27 cellular contexts compared by ENCODE assay signal in the genomic region with DNA sequence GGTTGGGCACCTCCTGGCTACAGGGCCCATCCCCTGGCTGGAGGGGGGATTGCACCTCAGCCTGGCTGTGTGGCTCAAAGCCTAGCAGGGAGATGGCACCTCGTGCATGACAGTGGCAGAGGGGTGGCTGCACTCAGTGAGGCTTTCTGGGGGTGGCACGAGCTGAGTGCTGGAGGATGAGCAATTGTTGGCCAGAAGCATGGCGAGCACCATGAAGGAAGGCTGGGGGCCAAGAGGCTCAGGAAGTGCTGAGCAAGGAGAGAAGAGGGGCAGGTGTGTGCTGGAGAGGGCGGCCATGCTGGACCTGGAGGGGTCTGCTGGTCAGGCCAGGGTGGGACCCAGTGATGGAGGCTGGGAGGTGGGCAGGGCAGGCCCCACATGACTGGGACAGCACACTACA.
"Had no signal": no experiment of that assay in that cellular context is flagged by ENCODE, and none has a peak within 500 bp of the region (broad histone marks: within the 10 kb centered on the region; RNA-seq: fewer than 3 reads in every experiment).

No MANE protein-coding gene starts in this region.

- H3K9ac ChIP-seq: neural progenitor cell had no signal

- DNase-seq: dermis blood vessel endothelial cell; effector memory CD4-positive, alpha-beta T cell; foreskin keratinocyte; glutamatergic neuron; hypothalamus; immature natural killer cell; islet precursor cell; kidney glomerular epithelial cell; left colon; left ventricle myocardium inferior; nucleus accumbens; pancreas; small intestine; stimulated activated CD4-positive, alpha-beta T cell treated with anti-CD3 and anti-CD28 coated beads, Interleukin-12 subunit alpha, Interleukin-12 subunit beta, amount 100 ng/mL, for 4 hours; stimulated activated CD4-positive, alpha-beta T cell treated with anti-CD3 and anti-CD28 coated beads, Interleukin-1b, Interleukin-23, amount 100 ng/mL, for 48 hours; stimulated activated CD4-positive, alpha-beta T cell treated with anti-CD3 and anti-CD28 coated beads, Interleukin-4, amount 100 ng/mL, for 1 hour; stimulated activated CD8-positive, alpha-beta memory T cell treated with anti-CD3 and anti-CD28 coated beads, Interleukin-4, amount 100 ng/mL, for 48 hours; stimulated activated naive CD4-positive, alpha-beta T cell treated with Interleukin-2 at 50 U/mL for 16 hours; uterus had no signal

- H3K27ac ChIP-seq: coronary artery, esophagus muscularis mucosa, foreskin keratinocyte, left ventricle myocardium inferior, lower lobe of right lung, neural progenitor cell, pancreas, right lobe of liver, thoracic aorta, tibial nerve, upper lobe of left lung, uterus had no signal

- H3K4me2 ChIP-seq: neural progenitor cell had no signal

- H3K9me3 ChIP-seq: esophagus muscularis mucosa, left ventricle myocardium inferior, lower lobe of right lung, pancreas, right lobe of liver, thoracic aorta, tibial nerve, upper lobe of left lung, uterus had no signal

- H3K4me3 ChIP-seq: coronary artery, esophagus muscularis mucosa, left ventricle myocardium inferior, lower lobe of right lung, neural progenitor cell, pancreas, right lobe of liver, thoracic aorta, tibial nerve, upper lobe of left lung, uterus had no signal

- H3K27me3 ChIP-seq: foreskin keratinocyte, neural progenitor cell, right lobe of liver, tibial nerve, upper lobe of left lung, uterus had no signal

- H3K36me3 ChIP-seq: esophagus muscularis mucosa, left ventricle myocardium inferior, lower lobe of right lung, neural progenitor cell, pancreas, right lobe of liver, thoracic aorta, tibial nerve, upper lobe of left lung, uterus had no signal

- H3K4me1 ChIP-seq: esophagus muscularis mucosa, foreskin keratinocyte, left ventricle myocardium inferior, lower lobe of right lung, pancreas, right lobe of liver, tibial nerve, upper lobe of left lung, uterus had no signal
